Comparison of ENCODE assay signal across 10 cellular contexts in genomic region chr5:134451618-134452505, GRCh38. TPM values are rescaled to one million over a fixed set of nuclear protein-coding genes. Genes with fewer than 3 reads are reported as not detected.
DNase-seq lines count a peak whose midpoint lies in the region; ATAC-seq and TF ChIP-seq lines count a peak whose summit lies in the region.
"Had no signal": no experiment of that assay in that cellular context is flagged by ENCODE, and none has a peak within 500 bp of the region (broad histone marks: within the 10 kb centered on the region; RNA-seq: fewer than 3 reads in every experiment).

No MANE protein-coding gene starts in this region.

- ATAC-seq in foreskin keratinocyte (peak; percentile 87), GM21619 (IDR thresholded peaks at IDR 0.05; ENCODE audit: unreplicated experiment) (no peak)

- H3K27me3 Mint-ChIP-seq in progenitor cell of endocrine pancreas, result peaks cover 3% of the 10 kb centered on the region

- no peaks in the 10 kb centered on the region for H3K36me3 Mint-ChIP-seq in progenitor cell of endocrine pancreas (ENCODE audit: insufficient read depth)

- 73% methylated on average over 3 of the region's 3 CpGs for WGBS in prostate gland

- H3K9me3 ChIP-seq in prostate gland, result no peaks in the 10 kb centered on the region

- no peak overlapping the region for H3K4me3 Mint-ChIP-seq in progenitor cell of endocrine pancreas (ENCODE audit: low read depth)

- no peaks in the 10 kb centered on the region for H3K9me3 Mint-ChIP-seq in progenitor cell of endocrine pancreas (ENCODE audit: low read depth)

- H3K27ac ChIP-seq in foreskin keratinocyte (no peak overlapping the region), prostate gland (no peak overlapping the region)

- no peak overlapping the region for H3K4me3 ChIP-seq in prostate gland
- H3K4me3 ChIP-seq: skin epidermis had no signal

- in situ Hi-C loops in GM13977 (cut with MboI; ENCODE audit: low pct_unique_long_range_greater_than_20kb, low sequenced_read_pairs, unreplicated experiment), result no loop called here

- TF ChIP-seq CTCF in foreskin keratinocyte (conservative IDR thresholded peaks at IDR 0.05), result no peak
- no peak for TF ChIP-seq CTCF in prostate gland (IDR thresholded peaks at IDR 0.05)
- TF ChIP-seq CTCF in progenitor cell of endocrine pancreas (IDR thresholded peaks at IDR 0.05; ENCODE audit: unreplicated experiment), result no peak
- no peak for TF ChIP-seq CTCF in GM13977 (IDR thresholded peaks at IDR 0.05; ENCODE audit: extremely low read depth, insufficient read depth, missing control alignments)
- no peak for TF ChIP-seq CTCF in GM10266 (IDR thresholded peaks at IDR 0.05; ENCODE audit: control insufficient read depth, insufficient read depth, low read depth, missing control alignments)

- intact Hi-C loops in prostate gland (cut with DNase I), result no loop called here

- H3K4me1 Mint-ChIP-seq in progenitor cell of endocrine pancreas (ENCODE audit: low read depth), result peaks cover 7% of the 10 kb centered on the region

- DNase-seq in Daoy (ENCODE audit: low read depth), result peak; percentile 81
- peak; percentile 43 for DNase-seq in RPMI8226
- DNase-seq in foreskin keratinocyte, result peak; percentile 46 to 67
- DNase-seq in prostate gland (ENCODE audit: low spot score), result peak; percentile 34
- DNase-seq in progenitor cell of endocrine pancreas (ENCODE audit: low spot score, unreplicated experiment), result no peak
- DNase-seq in GM13977 (ENCODE audit: low spot score), result no peak
- DNase-seq in GM10266 (ENCODE audit: extremely low spot score), result no peak
- DNase-seq: NCI-H526 had no signal

- TF ChIP-seq POLR2A in prostate gland (IDR thresholded peaks at IDR 0.05), result no peak

- H3K27ac Mint-ChIP-seq in progenitor cell of endocrine pancreas, result no peak overlapping the region

- H3K27me3 ChIP-seq in foreskin keratinocyte (no peaks in the 10 kb centered on the region), prostate gland (replicated peaks; ENCODE audit: insufficient read depth) (no peaks in the 10 kb centered on the region)

- H3K4me1 ChIP-seq in foreskin keratinocyte, result peaks cover 8% of the 10 kb centered on the region
- H3K4me1 ChIP-seq in prostate gland (replicated peaks), result no peaks in the 10 kb centered on the region

- no peaks in the 10 kb centered on the region for H3K36me3 ChIP-seq in prostate gland

RNA-seq across cellular contexts. Expression of gene CDKN2AIPNL, which starts 40.2 kb away (rescaled TPM):
- 72.1 and 75.7 TPM in 2 replicates for total RNA-seq in Daoy (2014; rRNA removed; shearing (Covaris generic))
- total RNA-seq in foreskin keratinocyte (28.4 and 37.8 TPM in 2 replicates), prostate gland (10 to 100 TPM; 16.8 to 41.3 TPM), progenitor cell of endocrine pancreas (28.3 and 29.0 TPM in 2 replicates)
- 33.6 and 40.7 TPM in 2 replicates for polyA plus RNA-seq in foreskin keratinocyte

Comparison
In these comparisons a context has a peak if more than half of its experiments do, and no peak if none do; other contexts are left out.
1. DNase-seq: peak in Daoy (single experiment), RPMI8226 (single experiment), foreskin keratinocyte (2 of 2) and prostate gland (single experiment); none in progenitor cell of endocrine pancreas (single experiment), GM13977 (single experiment) and GM10266 (single experiment).